Comparison of ENCODE assay signal across 1 cellular context in genomic region chr5:177427211-177427822, GRCh38.
TF ChIP-seq lines count a peak whose summit lies in the region.

No MANE protein-coding gene starts in this region.

TF ChIP-seq in GM23338, 12 proteins besides CTCF, POLR2A, EP300 and RAD21:
- no peak for TF ChIP-seq ZNF462 (CRISPR knock-in tag; IDR thresholded peaks at IDR 0.05)
- no peak for TF ChIP-seq CREB1 (CRISPR knock-in tag; IDR thresholded peaks at IDR 0.05; ENCODE audit: low read depth)
- no peak for TF ChIP-seq POLR2AphosphoS5 (IDR thresholded peaks at IDR 0.05; ENCODE audit: low read depth)
